22 cellular contexts compared by ENCODE assay signal in the genomic region with DNA sequence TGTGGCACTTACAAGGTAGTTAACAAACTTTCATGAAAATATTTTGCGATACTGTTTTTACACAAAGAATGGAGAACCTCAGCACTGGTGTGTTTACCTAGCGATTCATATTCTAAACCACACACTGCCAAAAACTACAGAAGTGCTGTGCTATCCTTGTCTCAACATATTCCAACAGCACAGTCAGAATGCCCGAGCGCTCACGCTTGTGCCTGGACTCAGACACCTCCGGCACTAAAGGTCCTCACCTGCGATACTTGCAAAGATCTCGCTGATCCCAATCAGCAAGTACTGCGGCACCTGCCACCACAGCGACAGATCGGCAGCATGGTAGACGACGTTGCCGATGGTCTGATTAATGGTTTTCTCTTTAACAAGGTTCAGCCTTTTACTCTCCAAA. TPM values are rescaled to one million over a fixed set of nuclear protein-coding genes. Genes with fewer than 3 reads are reported as not detected.
A peak's percentile ranks its signal among the peaks of the same experiment; 100 is the strongest.
DNase-seq lines count a peak whose midpoint lies in the region; ATAC-seq, FAIRE-seq and TF ChIP-seq lines count a peak whose summit lies in the region.
"Had no signal": no experiment of that assay in that cellular context is flagged by ENCODE, and none has a peak within 500 bp of the region (broad histone marks: within the 10 kb centered on the region; RNA-seq: fewer than 3 reads in every experiment).

No MANE protein-coding gene starts in this region.

- H3K4me3 ChIP-seq in DOHH2 (ENCODE audit: low read length) (no peak overlapping the region), GM12878 (no peak overlapping the region), lower lobe of right lung (no peak overlapping the region), sigmoid colon (no peak overlapping the region)
- H3K4me3 ChIP-seq: Peyer's patch had no signal

- H3K27me3 ChIP-seq in DOHH2 (ENCODE audit: control insufficient read depth, low read length) = no peaks in the 10 kb centered on the region
- H3K27me3 ChIP-seq in GM12878 (replicated peaks in 1 of 2; ENCODE audit: control insufficient read depth in 2 of 2, insufficient read depth in 2 of 2, low read length in 1 of 2) = no peaks in the 10 kb centered on the region
- no peaks in the 10 kb centered on the region for H3K27me3 ChIP-seq in lower lobe of right lung (ENCODE audit: low read depth)
- H3K27me3 ChIP-seq in sigmoid colon = no peaks in the 10 kb centered on the region
- H3K27me3 ChIP-seq: Peyer's patch had no signal

- no peak for TF ChIP-seq EP300 in GM12878 (IDR thresholded peaks at IDR 0.05; ENCODE audit: borderline replicate concordance in 1 of 2, control insufficient read depth in 1 of 2, low read depth in 2 of 2, low read length in 2 of 2)
- no peak for TF ChIP-seq EP300 in sigmoid colon (IDR thresholded peaks at IDR 0.05)

- SMC1A ChIA-PET in GM12878 (lab: Charles Lee; ENCODE audit: uncharacterized antibody, unreplicated experiment) = interaction anchor here (1.6 kb wide), 1 partner anchor 11 kb away, joined by 8 read pairs; no protein-coding TSS in a partner anchor

- H4K20me1 ChIP-seq in DOHH2 (ENCODE audit: control insufficient read depth, insufficient read depth, low read depth, low read length) (no peaks in the 10 kb centered on the region), GM12878 (ENCODE audit: control insufficient read depth, insufficient read depth) (peaks cover 3% of the 10 kb centered on the region; the same call in 1 of the 2 replicates)

- ATAC-seq in GM12878 = no peak
- ATAC-seq in lower lobe of right lung = no peak
- ATAC-seq in GM18498 (IDR thresholded peaks at IDR 0.05; ENCODE audit: unreplicated experiment) = no peak
- ATAC-seq in GM19351 (IDR thresholded peaks at IDR 0.05; ENCODE audit: unreplicated experiment) = no peak
- ATAC-seq: Right ventricle myocardium inferior had no signal

- H3K9me3 ChIP-seq in DOHH2 (ENCODE audit: control insufficient read depth, insufficient read depth, low read length) (no peaks in the 10 kb centered on the region), GM12878 (replicated peaks; ENCODE audit: control insufficient read depth, insufficient read depth, low read length) (no peaks in the 10 kb centered on the region; the same call in 2 of the 3 replicates), lower lobe of right lung (no peaks in the 10 kb centered on the region), sigmoid colon (no peaks in the 10 kb centered on the region)
- H3K9me3 ChIP-seq: Peyer's patch had no signal

- RAD21 ChIA-PET in GM12878 (lab: Charles Lee; ENCODE audit: unreplicated experiment) = interaction anchor here (5.4 kb wide), 1 partner anchor 29 kb away, joined by 51 read pairs; no protein-coding TSS in a partner anchor

- TF ChIP-seq RAD21 in GM12878 (IDR thresholded peaks at IDR 0.05; ENCODE audit: insufficient read depth, low read depth, low read length) = no peak

- H3K4me2 ChIP-seq in DOHH2 (ENCODE audit: low read length) (peak overlapping the region; percentile 58), GM12878 (ENCODE audit: control insufficient read depth, insufficient read depth) (no peak overlapping the region)

- no peak for TF ChIP-seq CTCF in DOHH2 (IDR thresholded peaks at IDR 0.05; ENCODE audit: low read depth, low read length, poor library complexity, severe bottlenecking)
- TF ChIP-seq CTCF in GM12878 (IDR thresholded peaks at IDR 0.05 in 2 of 3, conservative IDR thresholded peaks at IDR 0.05 in 1 of 3; ENCODE audit: control insufficient read depth in 2 of 3, extremely low read depth in 1 of 3, insufficient read depth in 1 of 3, low read depth in 3 of 3, low read length in 3 of 3) = no peak
- no peak for TF ChIP-seq CTCF in lower lobe of right lung (IDR thresholded peaks at IDR 0.05)
- no peak for TF ChIP-seq CTCF in sigmoid colon (IDR thresholded peaks at IDR 0.05)

- peaks cover 69% of the 10 kb centered on the region for H3K79me2 ChIP-seq in DOHH2 (ENCODE audit: control insufficient read depth, low read length)
- H3K79me2 ChIP-seq in GM12878 (ENCODE audit: control insufficient read depth, insufficient read depth, low read length) = peaks cover 71% of the 10 kb centered on the region

- H3K36me3 ChIP-seq in DOHH2 (ENCODE audit: control insufficient read depth, low read length) (peaks cover 88% of the 10 kb centered on the region), GM12878 (ENCODE audit: control insufficient read depth in 2 of 2, insufficient read depth in 2 of 2, low read length in 1 of 2) (peaks cover 36 to 71% of the 10 kb centered on the region in 2 experiments), lower lobe of right lung (peaks cover 85% of the 10 kb centered on the region), sigmoid colon (peaks cover 9 to 76% (median 46%) of the 10 kb centered on the region in 4 donors)

- in situ Hi-C loops in GM12878 (cut with MboI) = no loop called here

- CTCF ChIA-PET in GM12878 (lab: Yijun Ruan, JAX) = interaction anchor here (1.5 to 13.4 kb wide), 3 partner anchors 17 to 56 kb away, joined by 3 to 105 read pairs (median 51); no protein-coding TSS in a partner anchor

- H3K9ac ChIP-seq in GM12878 (ENCODE audit: control insufficient read depth, insufficient read depth, low read length) = no peak overlapping the region

- H3K4me1 ChIP-seq in DOHH2 (ENCODE audit: control insufficient read depth, low read length) (peaks cover 95% of the 10 kb centered on the region), GM12878 (ENCODE audit: control insufficient read depth, insufficient read depth, low read length) (peaks cover 56% of the 10 kb centered on the region), lower lobe of right lung (peaks cover 4% of the 10 kb centered on the region), sigmoid colon (peaks cover 0 to 6% (median 2%) of the 10 kb centered on the region in 4 donors)

- POLR2A ChIA-PET in GM12878 (lab: Charles Lee) = interaction anchor here (2.2 kb wide), 1 partner anchor 10 kb away, joined by 10 read pairs; no protein-coding TSS in a partner anchor

- TF ChIP-seq POLR2A in GM12878 (IDR thresholded peaks at IDR 0.05; ENCODE audit: low read depth, low read length) = peak; percentile 50
- no peak for TF ChIP-seq POLR2A in sigmoid colon (IDR thresholded peaks at IDR 0.05)

- no peaks in the 10 kb centered on the region for H3K9me2 ChIP-seq in DOHH2 (replicated peaks; ENCODE audit: control insufficient read depth, low read length)

- H3F3A ChIP-seq in DOHH2 (ENCODE audit: control insufficient read depth, insufficient read depth) = peaks cover 65% of the 10 kb centered on the region

- no peak for FAIRE-seq in GM12878 (lab: Jason Lieb, UNC)
- FAIRE-seq: HTR-8/SVneo had no signal

- 97% methylated on average over 14 of the region's 14 CpGs for WGBS in GM12878 (ENCODE audit: insufficient coverage, insufficient replicate concordance, low lambda C conversion rate, missing lambda C conversion rate)
- 97% methylated on average over 14 of the region's 14 CpGs for WGBS in sigmoid colon, 2 donors

- peak overlapping the region; percentile 99 for H3K27ac ChIP-seq in DOHH2 (ENCODE audit: low read depth, low read length)
- H3K27ac ChIP-seq in GM12878 (ENCODE audit: control insufficient read depth, insufficient read depth) = no peak overlapping the region
- H3K27ac ChIP-seq in lower lobe of right lung = no peak overlapping the region
- H3K27ac ChIP-seq in sigmoid colon = no peak overlapping the region
- H3K27ac ChIP-seq: C4-2B, HL-60, Peyer's patch had no signal

- BruUV-seq in GM12878 (replicated peaks; lab: Mats Ljungman, UMichigan) = no TSS peak

- DNase-seq in GM12878 (ENCODE audit: low read depth, low spot score) (no peak), lower lobe of right lung (peak; percentile 20), sigmoid colon (peak; percentile 45), midbrain (lab: John Stamatoyannopoulos, UW) (no peak), hippocampal formation (lab: John Stamatoyannopoulos, UW) (no peak)
- DNase-seq: DMS79 treated with DMSO at 0.1 percent for 48 hours, H9, IMR-90, MM.1S, NCI-H1092, NCI-H1436 treated with DMSO at 0.1 percent for 48 hours, NCI-H2029, NCI-H345, NCI-H526, Peyer's patch had no signal

- no peak overlapping the region for H2AFZ ChIP-seq in GM12878 (ENCODE audit: control insufficient read depth, low read depth, low read length)

- intact Hi-C loops in GM12878 (cut with micrococcal nuclease; ENCODE audit: unreplicated experiment) = no loop called here
- intact Hi-C loops in lower lobe of right lung (cut with DNase I) = no loop called here
- intact Hi-C loops in sigmoid colon (cut with DNase I) = no loop called here

RNA-seq across cellular contexts. Expression of a gene that starts 23.2 kb away (rescaled TPM):
- 830 and 863 TPM in 2 replicates for total RNA-seq in GM12878 (2013; cell fraction: nucleolus; rRNA removed)
- 46.0 and 49.5 TPM in 2 replicates for total RNA-seq in GM12878 (2014; rRNA removed)
- 36.8 and 37.5 TPM in 2 replicates for total RNA-seq in GM12878 (2014; rRNA removed; fragmentation: Illumina TruSeq; extraction: Trizol)
- total RNA-seq in GM12878 (2021) = 40.3 and 44.5 TPM in 2 replicates
- polyA plus RNA-seq in GM12878 (2011; ENCODE audit: low read depth) = 45.1 TPM
- polyA plus RNA-seq in GM12878 (2011; rRNA removed) = 256 and 257 TPM in 2 replicates
- polyA plus RNA-seq in GM12878 (2011; cell fraction: cytosol; rRNA removed) = 161 and 187 TPM in 2 replicates
- polyA plus RNA-seq in GM12878 (2011; cell fraction: nucleus; rRNA removed) = 216 and 284 TPM in 2 replicates
- 58.1 and 84.6 TPM in 2 replicates for polyA plus RNA-seq in GM12878 (2012)
- 36.4 and 44.8 TPM in 2 replicates for polyA plus RNA-seq in GM12878 (2014; fragmentation: Illumina TruSeq; extraction: Trizol)
- 10 to 100 TPM; 17.6 to 24.7 TPM for polyA plus RNA-seq in GM12878 (2014; fragmentation: Nextera tagmentation; extraction: Ambion mirVana)
- polyA plus RNA-seq in GM12878 (2014; rRNA removed) = 36.8 and 41.6 TPM in 2 replicates
- 10 to 100 TPM; 12.7 to 15.1 TPM for polyA plus RNA-seq in GM12878 (2016; fragmentation: Nextera tagmentation; extraction: Ambion mirVana)
- 315 and 350 TPM in 2 replicates for polyA minus RNA-seq in GM12878 (2011; rRNA and poly(A)+ RNA removed)
- polyA minus RNA-seq in GM12878 (2011; cell fraction: cytosol; rRNA and poly(A)+ RNA removed) = 107 and 115 TPM in 2 replicates
- polyA minus RNA-seq in GM12878 (2011; cell fraction: nucleus; rRNA and poly(A)+ RNA removed) = 222 and 331 TPM in 2 replicates
- 30.0 TPM for total RNA-seq in lower lobe of right lung
- total RNA-seq in sigmoid colon = 10 to 100 TPM; 19.4 to 42.0 (median 24.2) TPM
- 10 to 100 TPM in 1 of 3 donors, 1 to 10 TPM in 2; 3.6 to 14.0 (median 3.7) TPM for polyA plus RNA-seq in sigmoid colon

RNA-seq across cellular contexts. Expression of a gene that starts 52.7 kb away (rescaled TPM):
- total RNA-seq in GM12878 (2013; cell fraction: nucleolus; rRNA removed) = 21.7 and 24.4 TPM in 2 replicates
- total RNA-seq in GM12878 (2014; rRNA removed) = 2.4 and 2.5 TPM in 2 replicates
- 2.6 and 3.0 TPM in 2 replicates for total RNA-seq in GM12878 (2014; rRNA removed; fragmentation: Illumina TruSeq; extraction: Trizol)
- total RNA-seq in GM12878 (2021) = 4.1 and 4.2 TPM in 2 replicates
- 2.3 TPM for polyA plus RNA-seq in GM12878 (2011; ENCODE audit: low read depth)
- 62.8 and 71.4 TPM in 2 replicates for polyA plus RNA-seq in GM12878 (2011; rRNA removed)
- polyA plus RNA-seq in GM12878 (2011; cell fraction: cytosol; rRNA removed) = 59.7 and 62.9 TPM in 2 replicates
- polyA plus RNA-seq in GM12878 (2011; cell fraction: nucleus; rRNA removed) = 37.7 and 42.3 TPM in 2 replicates
- 5.0 and 5.5 TPM in 2 replicates for polyA plus RNA-seq in GM12878 (2012)
- 3.2 and 3.7 TPM in 2 replicates for polyA plus RNA-seq in GM12878 (2014; fragmentation: Illumina TruSeq; extraction: Trizol)
- polyA plus RNA-seq in GM12878 (2014; fragmentation: Nextera tagmentation; extraction: Ambion mirVana) = under 1 TPM; 0.42 to 0.53 TPM
- polyA plus RNA-seq in GM12878 (2014; rRNA removed) = 3.0 TPM in 2 replicates
- 1 to 10 TPM; 1.7 to 3.8 TPM for polyA plus RNA-seq in GM12878 (2016; fragmentation: Nextera tagmentation; extraction: Ambion mirVana)
- 61.7 and 63.7 TPM in 2 replicates for polyA minus RNA-seq in GM12878 (2011; rRNA and poly(A)+ RNA removed)
- polyA minus RNA-seq in GM12878 (2011; cell fraction: cytosol; rRNA and poly(A)+ RNA removed) = 23.4 and 23.9 TPM in 2 replicates
- polyA minus RNA-seq in GM12878 (2011; cell fraction: nucleus; rRNA and poly(A)+ RNA removed) = 12.7 and 17.6 TPM in 2 replicates
- total RNA-seq in lower lobe of right lung = 5.3 TPM
- under 1 TPM; 0.28 to 0.95 (median 0.43) TPM for total RNA-seq in sigmoid colon
- under 1 TPM; 0.23 to 0.60 (median 0.50) TPM for polyA plus RNA-seq in sigmoid colon
- total RNA-seq: IMR-90, Peyer's patch had no signal
- polyA plus RNA-seq: IMR-90 had no signal

Comparison
In these comparisons a context has a peak if more than half of its experiments do, and no peak if none do; other contexts are left out.
1. DNase-seq: peak in lower lobe of right lung (single experiment) and sigmoid colon (single experiment); none in GM12878 (single experiment), midbrain (single experiment) and hippocampal formation (0 of 2).